18 cellular contexts compared by ENCODE assay signal in genomic region chr18:9086624-9087023, GRCh38. TPM values are rescaled to one million over a fixed set of nuclear protein-coding genes. Genes with fewer than 3 reads are reported as not detected.
DNase-seq lines count a peak whose midpoint lies in the region; ATAC-seq and TF ChIP-seq lines count a peak whose summit lies in the region.
"Had no signal": no experiment of that assay in that cellular context is flagged by ENCODE, and none has a peak within 500 bp of the region (broad histone marks: within the 10 kb centered on the region; RNA-seq: fewer than 3 reads in every experiment).

No MANE protein-coding gene starts in this region.

- no peak for TF ChIP-seq CTCF in activated CD8-positive, alpha-beta T cell treated with anti-CD3 and anti-CD28 coated beads for 36 hours (IDR thresholded peaks at IDR 0.05)
- TF ChIP-seq CTCF in natural killer cell (IDR thresholded peaks at IDR 0.05) = no peak

- no peak overlapping the region for H3K4me3 Mint-ChIP-seq in activated CD8-positive, alpha-beta T cell treated with anti-CD3 and anti-CD28 coated beads for 36 hours
- no peak overlapping the region for H3K4me3 Mint-ChIP-seq in activated CD8-positive, alpha-beta T cell treated with anti-CD3 and anti-CD28 coated beads, Interleukin-2, amount 10 ng/mL, durations not matched to agents 7 days and 5 days
- no peak overlapping the region for H3K4me3 Mint-ChIP-seq in natural killer cell treated with Interleukin-12 subunit alpha and Interleukin-12 subunit beta and Interleukin-15 and Interleukin-18, amount 100 ng/mL, for 72 hours
- no peak overlapping the region for H3K4me3 Mint-ChIP-seq in natural killer cell
- peak overlapping the region; percentile 28 for H3K4me3 Mint-ChIP-seq in activated CD4-positive, alpha-beta memory T cell treated with anti-CD3 and anti-CD28 coated beads, Interleukin-2, amount 10 ng/mL, durations not matched to agents 7 days and 5 days

- CTCF ChIA-PET in activated CD8-positive, alpha-beta T cell treated with anti-CD3 and anti-CD28 coated beads for 36 hours (lab: Charles Lee) = interaction anchor here (0.7 to 1.1 kb wide), 2 partner anchors 15 to 1733 kb away, joined by 3 to 5 read pairs; no protein-coding TSS in a partner anchor
- CTCF ChIA-PET in activated CD8-positive, alpha-beta T cell treated with anti-CD3 and anti-CD28 coated beads, Interleukin-2, amount 10 ng/mL, durations not matched to agents 7 days and 5 days (lab: Charles Lee) = interaction anchor here (1.6 to 2.4 kb wide), 2 partner anchors 9 to 13 kb away, joined by 4 to 8 read pairs; no protein-coding TSS in a partner anchor
- CTCF ChIA-PET in activated CD4-positive, alpha-beta memory T cell treated with anti-CD3 and anti-CD28 coated beads, Interleukin-2, amount 10 ng/mL, durations not matched to agents 7 days and 5 days (lab: Charles Lee) = interaction anchor here (1.9 kb wide), 1 partner anchor 13 kb away, joined by 6 read pairs; no protein-coding TSS in a partner anchor

- peaks cover 7% of the 10 kb centered on the region for H3K9me3 Mint-ChIP-seq in activated CD8-positive, alpha-beta T cell treated with anti-CD3 and anti-CD28 coated beads for 36 hours
- H3K9me3 Mint-ChIP-seq in activated CD8-positive, alpha-beta T cell treated with anti-CD3 and anti-CD28 coated beads, Interleukin-2, amount 10 ng/mL, durations not matched to agents 7 days and 5 days (ENCODE audit: insufficient read depth) = no peaks in the 10 kb centered on the region
- no peaks in the 10 kb centered on the region for H3K9me3 Mint-ChIP-seq in natural killer cell treated with Interleukin-12 subunit alpha and Interleukin-12 subunit beta and Interleukin-15 and Interleukin-18, amount 100 ng/mL, for 72 hours
- no peaks in the 10 kb centered on the region for H3K9me3 Mint-ChIP-seq in natural killer cell
- peaks cover 6% of the 10 kb centered on the region for H3K9me3 Mint-ChIP-seq in activated CD4-positive, alpha-beta memory T cell treated with anti-CD3 and anti-CD28 coated beads, Interleukin-2, amount 10 ng/mL, durations not matched to agents 7 days and 5 days
- H3K9me3 Mint-ChIP-seq: CD8-positive, alpha-beta memory T cell had no signal

- peak overlapping the region; percentile 5 for H3K27ac Mint-ChIP-seq in activated CD8-positive, alpha-beta T cell treated with anti-CD3 and anti-CD28 coated beads for 36 hours
- H3K27ac Mint-ChIP-seq in activated CD8-positive, alpha-beta T cell treated with anti-CD3 and anti-CD28 coated beads, Interleukin-2, amount 10 ng/mL, durations not matched to agents 7 days and 5 days = no peak overlapping the region
- H3K27ac Mint-ChIP-seq in natural killer cell treated with Interleukin-12 subunit alpha and Interleukin-12 subunit beta and Interleukin-15 and Interleukin-18, amount 100 ng/mL, for 72 hours = peak overlapping the region; percentile 72 to 100
- no peak overlapping the region for H3K27ac Mint-ChIP-seq in natural killer cell
- peak overlapping the region; percentile 98 for H3K27ac Mint-ChIP-seq in activated CD4-positive, alpha-beta memory T cell treated with anti-CD3 and anti-CD28 coated beads, Interleukin-2, amount 10 ng/mL, durations not matched to agents 7 days and 5 days

- no peak for ATAC-seq in activated CD8-positive, alpha-beta T cell treated with anti-CD3 and anti-CD28 coated beads for 36 hours
- ATAC-seq in activated CD8-positive, alpha-beta T cell treated with anti-CD3 and anti-CD28 coated beads, Interleukin-2, amount 10 ng/mL, durations not matched to agents 7 days and 5 days = no peak
- no peak for ATAC-seq in natural killer cell treated with Interleukin-12 subunit alpha and Interleukin-12 subunit beta and Interleukin-15 and Interleukin-18, amount 100 ng/mL, for 72 hours
- ATAC-seq in natural killer cell = no peak
- ATAC-seq in HG03095 (IDR thresholded peaks at IDR 0.05; ENCODE audit: unreplicated experiment) = no peak
- ATAC-seq: HCT116 had no signal

- peaks cover 54% of the 10 kb centered on the region for H3K4me1 Mint-ChIP-seq in activated CD8-positive, alpha-beta T cell treated with anti-CD3 and anti-CD28 coated beads for 36 hours (ENCODE audit: low read depth)
- H3K4me1 Mint-ChIP-seq in activated CD8-positive, alpha-beta T cell treated with anti-CD3 and anti-CD28 coated beads, Interleukin-2, amount 10 ng/mL, durations not matched to agents 7 days and 5 days (ENCODE audit: low read depth) = peaks cover 69% of the 10 kb centered on the region
- H3K4me1 Mint-ChIP-seq in natural killer cell treated with Interleukin-12 subunit alpha and Interleukin-12 subunit beta and Interleukin-15 and Interleukin-18, amount 100 ng/mL, for 72 hours (ENCODE audit: low read depth in 2 of 2) = peaks cover 49 to 69% of the 10 kb centered on the region in 2 donors
- peaks cover 19% of the 10 kb centered on the region in 2 donors for H3K4me1 Mint-ChIP-seq in natural killer cell
- H3K4me1 Mint-ChIP-seq in activated CD4-positive, alpha-beta memory T cell treated with anti-CD3 and anti-CD28 coated beads, Interleukin-2, amount 10 ng/mL, durations not matched to agents 7 days and 5 days = peaks cover 91% of the 10 kb centered on the region

- no peak for DNase-seq in activated CD8-positive, alpha-beta T cell treated with anti-CD3 and anti-CD28 coated beads for 36 hours
- no peak for DNase-seq in activated CD8-positive, alpha-beta T cell treated with anti-CD3 and anti-CD28 coated beads, Interleukin-2, amount 10 ng/mL, durations not matched to agents 7 days and 5 days
- no peak for DNase-seq in natural killer cell treated with Interleukin-12 subunit alpha and Interleukin-12 subunit beta and Interleukin-15 and Interleukin-18, amount 100 ng/mL, for 72 hours (ENCODE audit: low spot score)
- no peak for DNase-seq in natural killer cell
- DNase-seq in activated CD4-positive, alpha-beta memory T cell treated with anti-CD3 and anti-CD28 coated beads, Interleukin-2, amount 10 ng/mL, durations not matched to agents 7 days and 5 days = no peak
- no peak for DNase-seq in NCI-H2196 (lab: John Stamatoyannopoulos, UW; ENCODE audit: unreplicated experiment)
- DNase-seq in NCI-H226 = no peak
- DNase-seq: CD8-positive, alpha-beta memory T cell; GOT3; NCI-H1105; NCI-H2081; NCI-H2171 treated with DMSO at 0.1 percent for 48 hours; NCI-H510A; NCI-H748 treated with DMSO at 0.1 percent for 48 hours; NK-92 treated with Interleukin-12 subunit alpha and Interleukin-12 subunit beta, amount 100 ng/mL, for 24 hours; Peyer's patch had no signal

- H3K36me3 Mint-ChIP-seq in activated CD8-positive, alpha-beta T cell treated with anti-CD3 and anti-CD28 coated beads for 36 hours (ENCODE audit: low read depth) = peaks cover 29% of the 10 kb centered on the region
- peaks cover 25% of the 10 kb centered on the region for H3K36me3 Mint-ChIP-seq in activated CD8-positive, alpha-beta T cell treated with anti-CD3 and anti-CD28 coated beads, Interleukin-2, amount 10 ng/mL, durations not matched to agents 7 days and 5 days (ENCODE audit: low read depth)
- no peaks in the 10 kb centered on the region for H3K36me3 Mint-ChIP-seq in natural killer cell treated with Interleukin-12 subunit alpha and Interleukin-12 subunit beta and Interleukin-15 and Interleukin-18, amount 100 ng/mL, for 72 hours
- H3K36me3 Mint-ChIP-seq in natural killer cell = no peaks in the 10 kb centered on the region
- H3K36me3 Mint-ChIP-seq in activated CD4-positive, alpha-beta memory T cell treated with anti-CD3 and anti-CD28 coated beads, Interleukin-2, amount 10 ng/mL, durations not matched to agents 7 days and 5 days (ENCODE audit: low read depth) = peaks cover 51% of the 10 kb centered on the region
- H3K36me3 Mint-ChIP-seq: CD8-positive, alpha-beta memory T cell had no signal

- intact Hi-C loops in activated CD8-positive, alpha-beta T cell treated with anti-CD3 and anti-CD28 coated beads for 36 hours (cut with micrococcal nuclease) = no loop called here
- intact Hi-C loops in natural killer cell (cut with micrococcal nuclease) = no loop called here

- H3K27me3 Mint-ChIP-seq in activated CD8-positive, alpha-beta T cell treated with anti-CD3 and anti-CD28 coated beads for 36 hours = no peaks in the 10 kb centered on the region
- H3K27me3 Mint-ChIP-seq in activated CD8-positive, alpha-beta T cell treated with anti-CD3 and anti-CD28 coated beads, Interleukin-2, amount 10 ng/mL, durations not matched to agents 7 days and 5 days (ENCODE audit: low read depth) = no peaks in the 10 kb centered on the region
- no peaks in the 10 kb centered on the region for H3K27me3 Mint-ChIP-seq in natural killer cell treated with Interleukin-12 subunit alpha and Interleukin-12 subunit beta and Interleukin-15 and Interleukin-18, amount 100 ng/mL, for 72 hours
- H3K27me3 Mint-ChIP-seq in natural killer cell (ENCODE audit: low read depth in 2 of 2) = peaks cover 0 to 3% of the 10 kb centered on the region in 2 donors
- no peaks in the 10 kb centered on the region for H3K27me3 Mint-ChIP-seq in activated CD4-positive, alpha-beta memory T cell treated with anti-CD3 and anti-CD28 coated beads, Interleukin-2, amount 10 ng/mL, durations not matched to agents 7 days and 5 days
- H3K27me3 Mint-ChIP-seq: CD8-positive, alpha-beta memory T cell had no signal

- POLR2A ChIA-PET in activated CD8-positive, alpha-beta T cell treated with anti-CD3 and anti-CD28 coated beads for 36 hours (lab: Charles Lee) = interaction anchor here (0.8 to 3.4 kb wide), 4 partner anchors 7 to 50 kb away, joined by 3 to 16 read pairs (median 6); partner anchors contain the start of gene ANKRD12
- POLR2A ChIA-PET in activated CD8-positive, alpha-beta T cell treated with anti-CD3 and anti-CD28 coated beads, Interleukin-2, amount 10 ng/mL, durations not matched to agents 7 days and 5 days (lab: Charles Lee) = interaction anchor here (1.5 to 1.8 kb wide), 2 partner anchors 15 to 50 kb away, joined by 5 to 13 read pairs; partner anchors contain the start of genes ANKRD12 and NDUFV2
- POLR2A ChIA-PET in activated CD4-positive, alpha-beta memory T cell treated with anti-CD3 and anti-CD28 coated beads, Interleukin-2, amount 10 ng/mL, durations not matched to agents 7 days and 5 days (lab: Charles Lee) = interaction anchor here (16.3 to 27.5 kb wide), 3 partner anchors 10 to 53 kb away, joined by 479 to 1351 read pairs (median 752); partner anchors contain the start of genes ANKRD12 and NDUFV2

RNA-seq across cellular contexts. Expression of gene NDUFV2, which starts 15.9 kb away (rescaled TPM):
- 100 to 1,000 TPM; 324 to 332 TPM for total RNA-seq in activated CD8-positive, alpha-beta T cell treated with anti-CD3 and anti-CD28 coated beads for 36 hours
- 100 to 1,000 TPM; 200 to 206 TPM for total RNA-seq in activated CD8-positive, alpha-beta T cell treated with anti-CD3 and anti-CD28 coated beads, Interleukin-2, amount 10 ng/mL, durations not matched to agents 7 days and 5 days
- 100 to 1,000 TPM; 276 to 295 TPM for total RNA-seq in natural killer cell treated with Interleukin-12 subunit alpha and Interleukin-12 subunit beta and Interleukin-15 and Interleukin-18, amount 100 ng/mL, for 72 hours
- 100 to 1,000 TPM; 137 to 188 (median 154) TPM for total RNA-seq in natural killer cell
- total RNA-seq in activated CD4-positive, alpha-beta memory T cell treated with anti-CD3 and anti-CD28 coated beads, Interleukin-2, amount 10 ng/mL, durations not matched to agents 7 days and 5 days = 100 to 1,000 TPM; 288 to 295 TPM

RNA-seq across cellular contexts. Expression of gene ANKRD12, which starts 50.0 kb away (rescaled TPM):
- total RNA-seq in activated CD8-positive, alpha-beta T cell treated with anti-CD3 and anti-CD28 coated beads for 36 hours = 10 to 100 TPM; 62.5 to 68.4 TPM
- 10 to 100 TPM; 60.8 to 68.9 TPM for total RNA-seq in activated CD8-positive, alpha-beta T cell treated with anti-CD3 and anti-CD28 coated beads, Interleukin-2, amount 10 ng/mL, durations not matched to agents 7 days and 5 days
- total RNA-seq in natural killer cell treated with Interleukin-12 subunit alpha and Interleukin-12 subunit beta and Interleukin-15 and Interleukin-18, amount 100 ng/mL, for 72 hours = 100 to 1,000 TPM; 133 to 174 TPM
- total RNA-seq in natural killer cell = 100 to 1,000 TPM; 136 to 148 (median 141) TPM
- 100 to 1,000 TPM; 103 to 111 TPM for total RNA-seq in activated CD4-positive, alpha-beta memory T cell treated with anti-CD3 and anti-CD28 coated beads, Interleukin-2, amount 10 ng/mL, durations not matched to agents 7 days and 5 days

Comparison
In these comparisons a context has a peak if more than half of its experiments do, and no peak if none do; other contexts are left out.
1. H3K27ac Mint-ChIP-seq: peak in activated CD8-positive, alpha-beta T cell treated with anti-CD3 and anti-CD28 coated beads for 36 hours (single experiment), natural killer cell treated with Interleukin-12 subunit alpha and Interleukin-12 subunit beta and Interleukin-15 and Interleukin-18, amount 100 ng/mL, for 72 hours (2 of 2) and activated CD4-positive, alpha-beta memory T cell treated with anti-CD3 and anti-CD28 coated beads, Interleukin-2, amount 10 ng/mL, durations not matched to agents 7 days and 5 days (single experiment); none in activated CD8-positive, alpha-beta T cell treated with anti-CD3 and anti-CD28 coated beads, Interleukin-2, amount 10 ng/mL, durations not matched to agents 7 days and 5 days (single experiment) and natural killer cell (0 of 2).